ENCODE assay signal across 1 cellular context in the genomic region with DNA sequence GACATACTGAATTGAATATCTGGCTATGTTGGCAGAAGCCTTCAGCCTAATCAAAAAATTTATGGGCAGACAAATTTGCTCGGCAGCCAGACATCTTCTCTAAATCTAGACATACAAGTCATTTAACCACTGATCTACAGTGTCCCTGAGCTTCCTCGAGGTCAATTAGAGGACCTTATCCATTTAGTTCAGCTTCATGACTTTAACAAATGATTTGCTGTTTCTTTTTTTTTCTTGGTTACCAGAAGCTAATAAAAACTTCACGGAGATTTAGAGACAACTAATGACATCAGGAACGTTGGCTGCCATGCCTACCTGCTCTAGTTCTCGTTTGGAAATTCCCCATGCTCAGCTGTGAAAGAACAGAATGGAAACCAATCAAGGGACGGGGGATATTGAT.
A peak's percentile ranks its signal among the peaks of the same experiment; 100 is the strongest.
TF ChIP-seq lines count a peak whose summit lies in the region.

No MANE protein-coding gene starts in this region.

TF ChIP-seq in SK-N-SH treated with all-trans-retinoic acid at 6 μM for 48 hours, 23 proteins besides CTCF, POLR2A, EP300 and RAD21 (continued from another document):
- no peak for TF ChIP-seq POU6F1 (CRISPR knock-in tag; IDR thresholded peaks at IDR 0.05; ENCODE audit: borderline replicate concordance, low read depth)
- 0 out of 2 replicates have a peak, but pooled peaks have one; percentile 31 for TF ChIP-seq ZNF565 (CRISPR knock-in tag; conservative IDR thresholded peaks at IDR 0.05; ENCODE audit: low read depth)
- TF ChIP-seq ZFP3 (CRISPR knock-in tag; IDR thresholded peaks at IDR 0.05): no peak
- TF ChIP-seq OSR1 (CRISPR knock-in tag; IDR thresholded peaks at IDR 0.05): no peak
- peak; percentile 91 for TF ChIP-seq ISL1 (CRISPR knock-in tag; IDR thresholded peaks at IDR 0.05)
- no peak for TF ChIP-seq ZC3H10 (CRISPR knock-in tag; IDR thresholded peaks at IDR 0.05)
- TF ChIP-seq ESRRG (CRISPR knock-in tag; IDR thresholded peaks at IDR 0.05): 0 out of 2 replicates have a peak, but pooled peaks have one; percentile 61
- TF ChIP-seq BACH2 (CRISPR knock-in tag; IDR thresholded peaks at IDR 0.05; ENCODE audit: borderline replicate concordance): no peak
- TF ChIP-seq ZNF70 (CRISPR knock-in tag; IDR thresholded peaks at IDR 0.05): no peak
- TF ChIP-seq TSHZ2 (CRISPR knock-in tag; IDR thresholded peaks at IDR 0.05): peak; percentile 78; the same call in 1 of the 2 replicates
- no peak for TF ChIP-seq CSDC2 (CRISPR knock-in tag; IDR thresholded peaks at IDR 0.05)
- TF ChIP-seq CSRNP3 (CRISPR knock-in tag; IDR thresholded peaks at IDR 0.05): no peak
- no peak for TF ChIP-seq ARNTL (CRISPR knock-in tag; IDR thresholded peaks at IDR 0.05; ENCODE audit: borderline replicate concordance, low read depth)
TF ChIP-seq in SK-N-SH treated with all-trans-retinoic acid at 6 μM for 48 hours: peak in this region for 7.
